Comparison of ENCODE assay signal across 16 cellular contexts in the genomic region with DNA sequence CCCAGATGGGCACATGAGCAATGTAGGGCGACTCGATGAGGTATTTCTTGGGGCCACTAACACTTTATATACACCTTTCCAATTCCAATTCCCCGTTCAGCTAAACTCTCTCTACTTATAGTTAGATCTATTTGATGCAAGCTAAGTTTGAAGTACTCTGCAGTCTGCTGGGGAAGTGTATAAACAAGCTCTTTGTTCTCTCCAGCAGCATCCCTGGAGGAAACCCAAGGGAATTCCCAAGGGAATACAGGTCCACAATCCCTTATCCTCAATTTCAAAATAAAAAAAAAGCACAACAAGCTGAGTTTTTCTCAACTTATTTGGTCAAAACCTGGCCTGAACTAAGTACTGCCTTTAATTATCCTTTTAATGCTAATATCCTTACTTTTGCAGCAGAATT.
"Had no signal": no experiment of that assay in that cellular context is flagged by ENCODE, and none has a peak within 500 bp of the region (broad histone marks: within the 10 kb centered on the region; RNA-seq: fewer than 3 reads in every experiment).

No MANE protein-coding gene starts in this region.

- H3K27me3 ChIP-seq: ovary had no signal

- DNase-seq: activated effector memory CD4-positive, alpha-beta T cell treated with anti-CD3 and anti-CD28 coated beads, Interleukin-2, amount 50 U/mL, for 16 hours; activated T-cell treated with anti-CD3 and anti-CD28 coated beads, Interleukin-2, amount 50 U/mL, for 1 hour; amygdala; cerebellar nuclear complex; endodermal cell; glutamatergic neuron; immature natural killer cell; left cardiac atrium; mucosa of descending colon; naive thymus-derived CD8-positive, alpha-beta T cell; ovary; stimulated activated CD4-positive, alpha-beta T cell treated with anti-CD3 and anti-CD28 coated beads, Interleukin-2, amount 100 ng/mL, for 48 hours; stimulated activated naive CD4-positive, alpha-beta T cell treated with Interleukin-2 at 50 U/mL for 16 hours; T-helper 2 cell; trophoblast cell had no signal

- H3K9me3 ChIP-seq: mucosa of descending colon, ovary had no signal

- H3K4me3 ChIP-seq: lung, mucosa of descending colon, ovary had no signal

- ATAC-seq: left cardiac atrium; mucosa of descending colon; naive thymus-derived CD8-positive, alpha-beta T cell had no signal

- H3K27ac ChIP-seq: ovary had no signal

- H3K36me3 ChIP-seq: ovary had no signal
